Comparison of ENCODE assay signal across 3 cellular contexts in the genomic region with DNA sequence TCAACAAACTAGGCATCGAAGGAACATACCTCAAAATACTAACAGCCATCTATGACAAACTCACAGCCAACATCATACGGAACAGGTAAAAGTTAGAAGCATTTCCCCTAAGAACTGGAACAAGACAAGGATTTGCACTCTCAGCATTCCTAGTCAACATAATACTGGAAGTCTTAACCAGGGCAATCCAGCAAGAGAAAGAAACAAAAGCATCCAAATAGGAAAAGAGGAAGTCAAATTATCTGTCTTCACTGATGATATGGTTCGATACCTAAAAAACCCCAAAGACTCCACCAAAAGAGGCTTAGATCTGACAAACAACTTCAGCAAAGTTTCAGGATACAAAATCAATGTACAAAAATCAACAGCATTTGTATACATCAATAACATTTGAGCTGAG.
TF ChIP-seq lines count a peak whose summit lies in the region.

No MANE protein-coding gene starts in this region.

TF ChIP-seq in HepG2, 621 proteins besides CTCF, POLR2A, EP300 and RAD21:
- TF ChIP-seq MAFF (IDR thresholded peaks at IDR 0.05; ENCODE audit: low read depth, low read length) (peak; percentile 27; the same call in 1 of the 2 replicates), EZH2 (conservative IDR thresholded peaks at IDR 0.05; ENCODE audit: low read depth, low read length) (no peak), MAFK (conservative IDR thresholded peaks at IDR 0.05 in 1 of 2, IDR thresholded peaks at IDR 0.05 in 1 of 2; ENCODE audit: low read length in 2 of 2) (peak; percentile 33 to 70; a peak in 3 of 4 replicates)

TF ChIP-seq in IMR-90, 13 proteins besides CTCF, POLR2A, EP300 and RAD21:
- TF ChIP-seq MAFK (IDR thresholded peaks at IDR 0.05; ENCODE audit: low read depth, low read length) = peak; percentile 47
- TF ChIP-seq MXI1 (IDR thresholded peaks at IDR 0.05; ENCODE audit: borderline replicate concordance, low read depth, low read length) = no peak
TF ChIP-seq in IMR-90: peak in this region for 1.

TF ChIP-seq in K562, 482 proteins besides CTCF, POLR2A, EP300 and RAD21:
- peak; percentile 25; the same call in 1 of the 2 replicates for TF ChIP-seq C11orf30 (IDR thresholded peaks at IDR 0.05; ENCODE audit: low read depth)
- no peak for TF ChIP-seq NFE2L1 (tag; IDR thresholded peaks at IDR 0.05; ENCODE audit: borderline replicate concordance, low read depth)
- no peak for TF ChIP-seq CBX2 (IDR thresholded peaks at IDR 0.05; ENCODE audit: insufficient read depth, low read length, poor library complexity, severe bottlenecking)
- TF ChIP-seq ZNF79 (CRISPR knock-in tag; IDR thresholded peaks at IDR 0.05; ENCODE audit: low read depth) = no peak
- peak; percentile 67 for TF ChIP-seq ZNF316 (IDR thresholded peaks at IDR 0.05)
- no peak for TF ChIP-seq MYC (IDR thresholded peaks at IDR 0.05; ENCODE audit: low read depth, low read length)
- no peak for TF ChIP-seq MYC (CRISPR knock-in tag; IDR thresholded peaks at IDR 0.05; ENCODE audit: borderline replicate concordance, low read depth)
- no peak for TF ChIP-seq MXI1 (IDR thresholded peaks at IDR 0.05; ENCODE audit: low read depth, low read length)
- no peak for TF ChIP-seq ZNF311 (CRISPR knock-in tag; IDR thresholded peaks at IDR 0.05)
- TF ChIP-seq FUS (optimal IDR thresholded peaks at IDR 0.05; ENCODE audit: low read depth, low read length) = no peak
- TF ChIP-seq ZNF354B (CRISPR knock-in tag; IDR thresholded peaks at IDR 0.05) = no peak
- TF ChIP-seq ZNF3 (CRISPR knock-in tag; IDR thresholded peaks at IDR 0.05) = no peak
- TF ChIP-seq HMG20B (CRISPR knock-in tag; IDR thresholded peaks at IDR 0.05) = no peak
- no peak for TF ChIP-seq ZNF507 (tag; conservative IDR thresholded peaks at IDR 0.05)
- no peak for TF ChIP-seq ZNF695 (CRISPR knock-in tag; IDR thresholded peaks at IDR 0.05)
- no peak for TF ChIP-seq GTF2E2 (tag; IDR thresholded peaks at IDR 0.05)
- no peak for TF ChIP-seq NFRKB (IDR thresholded peaks at IDR 0.05; ENCODE audit: low read depth)
- no peak for TF ChIP-seq PPARD (CRISPR knock-in tag; IDR thresholded peaks at IDR 0.05)
- TF ChIP-seq, protein P1, sequence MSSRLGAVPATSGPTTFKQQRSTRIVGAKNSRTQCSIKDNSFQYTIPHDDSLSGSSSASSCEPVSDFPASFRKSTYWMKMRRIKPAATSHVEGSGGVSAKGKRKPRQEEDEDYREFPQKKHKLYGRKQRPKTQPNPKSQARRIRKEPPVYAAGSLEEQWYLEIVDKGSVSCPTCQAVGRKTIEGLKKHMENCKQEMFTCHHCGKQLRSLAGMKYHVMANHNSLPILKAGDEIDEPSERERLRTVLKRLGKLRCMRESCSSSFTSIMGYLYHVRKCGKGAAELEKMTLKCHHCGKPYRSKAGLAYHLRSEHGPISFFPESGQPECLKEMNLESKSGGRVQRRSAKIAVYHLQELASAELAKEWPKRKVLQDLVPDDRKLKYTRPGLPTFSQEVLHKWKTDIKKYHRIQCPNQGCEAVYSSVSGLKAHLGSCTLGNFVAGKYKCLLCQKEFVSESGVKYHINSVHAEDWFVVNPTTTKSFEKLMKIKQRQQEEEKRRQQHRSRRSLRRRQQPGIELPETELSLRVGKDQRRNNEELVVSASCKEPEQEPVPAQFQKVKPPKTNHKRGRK (tag; IDR thresholded peaks at IDR 0.05) = no peak
- TF ChIP-seq ZNF444 (CRISPR knock-in tag; IDR thresholded peaks at IDR 0.05) = no peak
- peak; percentile 43; the same call in 1 of the 2 replicates for TF ChIP-seq MAFG (tag; conservative IDR thresholded peaks at IDR 0.05)
- TF ChIP-seq, protein P2, sequence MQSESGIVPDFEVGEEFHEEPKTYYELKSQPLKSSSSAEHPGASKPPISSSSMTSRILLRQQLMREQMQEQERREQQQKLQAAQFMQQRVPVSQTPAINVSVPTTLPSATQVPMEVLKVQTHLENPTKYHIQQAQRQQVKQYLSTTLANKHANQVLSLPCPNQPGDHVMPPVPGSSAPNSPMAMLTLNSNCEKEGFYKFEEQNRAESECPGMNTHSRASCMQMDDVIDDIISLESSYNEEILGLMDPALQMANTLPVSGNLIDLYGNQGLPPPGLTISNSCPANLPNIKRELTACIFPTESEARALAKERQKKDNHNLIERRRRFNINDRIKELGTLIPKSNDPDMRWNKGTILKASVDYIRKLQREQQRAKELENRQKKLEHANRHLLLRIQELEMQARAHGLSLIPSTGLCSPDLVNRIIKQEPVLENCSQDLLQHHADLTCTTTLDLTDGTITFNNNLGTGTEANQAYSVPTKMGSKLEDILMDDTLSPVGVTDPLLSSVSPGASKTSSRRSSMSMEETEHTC (IDR thresholded peaks at IDR 0.05) = no peak
- TF ChIP-seq, protein P3, sequence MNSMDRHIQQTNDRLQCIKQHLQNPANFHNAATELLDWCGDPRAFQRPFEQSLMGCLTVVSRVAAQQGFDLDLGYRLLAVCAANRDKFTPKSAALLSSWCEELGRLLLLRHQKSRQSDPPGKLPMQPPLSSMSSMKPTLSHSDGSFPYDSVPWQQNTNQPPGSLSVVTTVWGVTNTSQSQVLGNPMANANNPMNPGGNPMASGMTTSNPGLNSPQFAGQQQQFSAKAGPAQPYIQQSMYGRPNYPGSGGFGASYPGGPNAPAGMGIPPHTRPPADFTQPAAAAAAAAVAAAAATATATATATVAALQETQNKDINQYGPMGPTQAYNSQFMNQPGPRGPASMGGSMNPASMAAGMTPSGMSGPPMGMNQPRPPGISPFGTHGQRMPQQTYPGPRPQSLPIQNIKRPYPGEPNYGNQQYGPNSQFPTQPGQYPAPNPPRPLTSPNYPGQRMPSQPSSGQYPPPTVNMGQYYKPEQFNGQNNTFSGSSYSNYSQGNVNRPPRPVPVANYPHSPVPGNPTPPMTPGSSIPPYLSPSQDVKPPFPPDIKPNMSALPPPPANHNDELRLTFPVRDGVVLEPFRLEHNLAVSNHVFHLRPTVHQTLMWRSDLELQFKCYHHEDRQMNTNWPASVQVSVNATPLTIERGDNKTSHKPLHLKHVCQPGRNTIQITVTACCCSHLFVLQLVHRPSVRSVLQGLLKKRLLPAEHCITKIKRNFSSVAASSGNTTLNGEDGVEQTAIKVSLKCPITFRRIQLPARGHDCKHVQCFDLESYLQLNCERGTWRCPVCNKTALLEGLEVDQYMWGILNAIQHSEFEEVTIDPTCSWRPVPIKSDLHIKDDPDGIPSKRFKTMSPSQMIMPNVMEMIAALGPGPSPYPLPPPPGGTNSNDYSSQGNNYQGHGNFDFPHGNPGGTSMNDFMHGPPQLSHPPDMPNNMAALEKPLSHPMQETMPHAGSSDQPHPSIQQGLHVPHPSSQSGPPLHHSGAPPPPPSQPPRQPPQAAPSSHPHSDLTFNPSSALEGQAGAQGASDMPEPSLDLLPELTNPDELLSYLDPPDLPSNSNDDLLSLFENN (IDR thresholded peaks at IDR 0.05; ENCODE audit: low read depth in 2 of 2, low read length in 2 of 2) = no peak
- TF ChIP-seq SPI1 (IDR thresholded peaks at IDR 0.05; ENCODE audit: borderline replicate concordance, low read depth, low read length) = peak; percentile 61
- no peak for TF ChIP-seq ZNF431 (CRISPR knock-in tag; IDR thresholded peaks at IDR 0.05)
- no peak for TF ChIP-seq ZKSCAN8 (CRISPR knock-in tag; IDR thresholded peaks at IDR 0.05)
- no peak for TF ChIP-seq NELFE (IDR thresholded peaks at IDR 0.05; ENCODE audit: insufficient read depth, insufficient read length)
- TF ChIP-seq NCOA6 (IDR thresholded peaks at IDR 0.05) = no peak
TF ChIP-seq in K562: peak in this region for 4.
